8 cellular contexts compared by ENCODE assay signal in the genomic region with DNA sequence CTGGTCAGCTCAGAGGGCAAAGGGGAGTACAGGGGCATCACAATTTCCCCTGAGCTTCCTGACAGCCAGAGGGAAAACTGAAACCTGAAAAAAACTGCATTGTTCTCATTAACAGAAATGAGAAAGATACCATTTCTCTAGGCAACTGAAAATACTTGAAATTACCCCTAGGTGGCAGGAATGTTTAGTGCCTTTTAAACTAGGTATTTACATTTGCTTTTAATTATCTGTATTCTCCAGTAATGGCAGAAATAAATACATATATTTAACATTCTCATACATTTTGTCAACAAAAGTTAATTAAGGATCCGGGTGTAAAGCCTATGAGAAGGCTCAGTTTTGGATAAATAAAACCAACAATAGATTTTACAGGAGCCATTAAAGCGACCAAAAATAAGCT. TPM values are rescaled to one million over a fixed set of nuclear protein-coding genes. Genes with fewer than 3 reads are reported as not detected.
DNase-seq lines count a peak whose midpoint lies in the region; ATAC-seq and TF ChIP-seq lines count a peak whose summit lies in the region.

No MANE protein-coding gene starts in this region.

- no peaks in the 10 kb centered on the region for H4K20me1 ChIP-seq in SU-DHL-6 (ENCODE audit: low read depth, low read length)

- no peaks in the 10 kb centered on the region for H3K36me3 ChIP-seq in SU-DHL-6 (ENCODE audit: low read length)

- no peaks in the 10 kb centered on the region for H3K79me2 ChIP-seq in SU-DHL-6 (ENCODE audit: insufficient read depth, low read length)

- peak; percentile 49 for TF ChIP-seq CTCF in AG04449 (IDR thresholded peaks at IDR 0.05; ENCODE audit: insufficient read depth, low read length, missing control alignments)
- TF ChIP-seq CTCF in SU-DHL-6 (IDR thresholded peaks at IDR 0.05; ENCODE audit: insufficient read depth, low read length, poor library complexity, severe bottlenecking) = peak; percentile 43

- no peak for DNase-seq in AG04449 (ENCODE audit: low read depth, low spot score)
- peak; percentile 21 for DNase-seq in H4 (ENCODE audit: low spot score)
- DNase-seq in inferior parietal cortex (ENCODE audit: extremely low spot score) = peak; percentile 23
- no peak for DNase-seq in C1 segment of cervical spinal cord (lab: John Stamatoyannopoulos, UW)
- no peak for DNase-seq in GM19240 (ENCODE audit: insufficient read length, low spot score)

- no peak overlapping the region for H3K9ac ChIP-seq in SU-DHL-6 (ENCODE audit: low read length)

- no peaks in the 10 kb centered on the region for H3F3A ChIP-seq in SU-DHL-6 (ENCODE audit: insufficient read depth)

- no peaks in the 10 kb centered on the region for H3K9me2 ChIP-seq in SU-DHL-6 (replicated peaks; ENCODE audit: insufficient read depth, low read length)

- H3K4me2 ChIP-seq in SU-DHL-6 (ENCODE audit: low read depth, low read length, poor library complexity, severe bottlenecking) = no peak overlapping the region

- POLR2A ChIA-PET in AG04449 (lab: Yijun Ruan, JAX) = no interaction called here

- H2AFZ ChIP-seq in SU-DHL-6 (ENCODE audit: low read depth, low read length, severe bottlenecking) = no peak overlapping the region

- H3K27ac ChIP-seq in SU-DHL-6 (ENCODE audit: low read depth, low read length) = no peak overlapping the region

- no peaks in the 10 kb centered on the region for H3K9me3 ChIP-seq in SU-DHL-6 (ENCODE audit: insufficient read depth, low read length)

- no peak for ATAC-seq in GM19397 (IDR thresholded peaks at IDR 0.05; ENCODE audit: unreplicated experiment)
- no peak for ATAC-seq in GM19395 (IDR thresholded peaks at IDR 0.05; ENCODE audit: unreplicated experiment)

- no peaks in the 10 kb centered on the region for H3K27me3 ChIP-seq in SU-DHL-6 (ENCODE audit: low read length)

- CTCF ChIA-PET in AG04449 (lab: Yijun Ruan, JAX) = interaction anchor here (0.6 to 5.3 kb wide), 30 partner anchors 9 to 430 kb away, joined by 3 to 132 read pairs (median 6); a partner anchor contains a TSS

- H3K4me3 ChIP-seq in AG04449 (ENCODE audit: low read depth, low read length) (no peak overlapping the region), SU-DHL-6 (ENCODE audit: insufficient read depth, low read length, poor library complexity, severe bottlenecking) (no peak overlapping the region)

RNA-seq across cellular contexts. Expression of a gene that starts 34.5 kb away (rescaled TPM):
- total RNA-seq in H4 (2014; rRNA removed; shearing (Covaris generic)) = 1,787 and 1,821 TPM in 2 replicates

Comparison
In these comparisons a context has a peak if more than half of its experiments do, and no peak if none do; other contexts are left out.
1. DNase-seq: peak in H4 (single experiment) and inferior parietal cortex (single experiment); none in AG04449 (single experiment), C1 segment of cervical spinal cord (0 of 14) and GM19240 (single experiment).